In the genomic region with DNA sequence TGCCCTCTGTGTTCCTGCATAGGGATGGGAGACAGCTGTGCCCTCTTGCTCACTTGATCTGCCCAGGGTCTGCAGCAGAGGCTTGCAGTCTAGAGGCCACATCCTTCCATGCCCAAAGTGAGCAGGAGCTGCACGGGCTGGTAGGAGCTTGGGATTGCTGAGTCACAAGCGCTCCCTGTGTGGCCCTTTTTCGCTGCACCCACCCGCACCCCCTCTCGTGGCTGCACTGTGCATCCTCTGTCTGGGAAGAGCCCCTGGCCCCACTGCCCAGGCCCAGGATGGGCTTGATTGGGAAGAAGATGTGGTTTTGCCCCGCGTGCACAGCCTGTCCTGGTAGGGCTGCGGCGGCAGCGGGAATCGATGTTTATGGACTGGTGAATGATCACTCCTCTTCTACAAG, we compare ENCODE assay signal across 1 cellular context.
TF ChIP-seq lines count a peak whose summit lies in the region.

No MANE protein-coding gene starts in this region.

TF ChIP-seq in GM23338, 12 proteins besides CTCF, POLR2A, EP300 and RAD21 (continued from another document):
- TF ChIP-seq, protein P1, sequence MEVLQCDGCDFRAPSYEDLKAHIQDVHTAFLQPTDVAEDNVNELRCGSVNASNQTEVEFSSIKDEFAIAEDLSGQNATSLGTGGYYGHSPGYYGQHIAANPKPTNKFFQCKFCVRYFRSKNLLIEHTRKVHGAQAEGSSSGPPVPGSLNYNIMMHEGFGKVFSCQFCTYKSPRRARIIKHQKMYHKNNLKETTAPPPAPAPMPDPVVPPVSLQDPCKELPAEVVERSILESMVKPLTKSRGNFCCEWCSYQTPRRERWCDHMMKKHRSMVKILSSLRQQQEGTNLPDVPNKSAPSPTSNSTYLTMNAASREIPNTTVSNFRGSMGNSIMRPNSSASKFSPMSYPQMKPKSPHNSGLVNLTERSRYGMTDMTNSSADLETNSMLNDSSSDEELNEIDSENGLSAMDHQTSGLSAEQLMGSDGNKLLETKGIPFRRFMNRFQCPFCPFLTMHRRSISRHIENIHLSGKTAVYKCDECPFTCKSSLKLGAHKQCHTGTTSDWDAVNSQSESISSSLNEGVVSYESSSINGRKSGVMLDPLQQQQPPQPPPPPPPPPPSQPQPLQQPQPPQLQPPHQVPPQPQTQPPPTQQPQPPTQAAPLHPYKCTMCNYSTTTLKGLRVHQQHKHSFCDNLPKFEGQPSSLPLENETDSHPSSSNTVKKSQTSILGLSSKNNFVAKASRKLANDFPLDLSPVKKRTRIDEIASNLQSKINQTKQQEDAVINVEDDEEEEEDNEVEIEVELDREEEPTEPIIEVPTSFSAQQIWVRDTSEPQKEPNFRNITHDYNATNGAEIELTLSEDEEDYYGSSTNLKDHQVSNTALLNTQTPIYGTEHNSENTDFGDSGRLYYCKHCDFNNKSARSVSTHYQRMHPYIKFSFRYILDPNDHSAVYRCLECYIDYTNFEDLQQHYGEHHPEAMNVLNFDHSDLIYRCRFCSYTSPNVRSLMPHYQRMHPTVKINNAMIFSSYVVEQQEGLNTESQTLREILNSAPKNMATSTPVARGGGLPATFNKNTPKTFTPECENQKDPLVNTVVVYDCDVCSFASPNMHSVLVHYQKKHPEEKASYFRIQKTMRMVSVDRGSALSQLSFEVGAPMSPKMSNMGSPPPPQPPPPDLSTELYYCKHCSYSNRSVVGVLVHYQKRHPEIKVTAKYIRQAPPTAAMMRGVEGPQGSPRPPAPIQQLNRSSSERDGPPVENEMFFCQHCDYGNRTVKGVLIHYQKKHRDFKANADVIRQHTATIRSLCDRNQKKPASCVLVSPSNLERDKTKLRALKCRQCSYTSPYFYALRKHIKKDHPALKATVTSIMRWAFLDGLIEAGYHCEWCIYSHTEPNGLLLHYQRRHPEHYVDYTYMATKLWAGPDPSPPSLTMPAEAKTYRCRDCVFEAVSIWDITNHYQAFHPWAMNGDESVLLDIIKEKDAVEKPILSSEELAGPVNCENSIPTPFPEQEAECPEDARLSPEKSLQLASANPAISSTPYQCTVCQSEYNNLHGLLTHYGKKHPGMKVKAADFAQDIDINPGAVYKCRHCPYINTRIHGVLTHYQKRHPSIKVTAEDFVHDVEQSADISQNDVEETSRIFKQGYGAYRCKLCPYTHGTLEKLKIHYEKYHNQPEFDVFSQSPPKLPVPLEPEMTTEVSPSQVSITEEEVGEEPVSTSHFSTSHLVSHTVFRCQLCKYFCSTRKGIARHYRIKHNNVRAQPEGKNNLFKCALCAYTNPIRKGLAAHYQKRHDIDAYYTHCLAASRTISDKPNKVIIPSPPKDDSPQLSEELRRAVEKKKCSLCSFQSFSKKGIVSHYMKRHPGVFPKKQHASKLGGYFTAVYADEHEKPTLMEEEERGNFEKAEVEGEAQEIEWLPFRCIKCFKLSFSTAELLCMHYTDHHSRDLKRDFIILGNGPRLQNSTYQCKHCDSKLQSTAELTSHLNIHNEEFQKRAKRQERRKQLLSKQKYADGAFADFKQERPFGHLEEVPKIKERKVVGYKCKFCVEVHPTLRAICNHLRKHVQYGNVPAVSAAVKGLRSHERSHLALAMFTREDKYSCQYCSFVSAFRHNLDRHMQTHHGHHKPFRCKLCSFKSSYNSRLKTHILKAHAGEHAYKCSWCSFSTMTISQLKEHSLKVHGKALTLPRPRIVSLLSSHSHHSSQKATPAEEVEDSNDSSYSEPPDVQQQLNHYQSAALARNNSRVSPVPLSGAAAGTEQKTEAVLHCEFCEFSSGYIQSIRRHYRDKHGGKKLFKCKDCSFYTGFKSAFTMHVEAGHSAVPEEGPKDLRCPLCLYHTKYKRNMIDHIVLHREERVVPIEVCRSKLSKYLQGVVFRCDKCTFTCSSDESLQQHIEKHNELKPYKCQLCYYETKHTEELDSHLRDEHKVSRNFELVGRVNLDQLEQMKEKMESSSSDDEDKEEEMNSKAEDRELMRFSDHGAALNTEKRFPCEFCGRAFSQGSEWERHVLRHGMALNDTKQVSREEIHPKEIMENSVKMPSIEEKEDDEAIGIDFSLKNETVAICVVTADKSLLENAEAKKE (CRISPR knock-in tag; IDR thresholded peaks at IDR 0.05), result no peak
- TF ChIP-seq NANOG (IDR thresholded peaks at IDR 0.05; ENCODE audit: borderline replicate concordance) (no peak), STAT1 (IDR thresholded peaks at IDR 0.05; ENCODE audit: unreplicated experiment) (no peak), JUNB (IDR thresholded peaks at IDR 0.05; ENCODE audit: unreplicated experiment) (no peak), EZH2 (IDR thresholded peaks at IDR 0.05; ENCODE audit: low read depth, unreplicated experiment) (no peak), CREB1 (CRISPR knock-in tag; IDR thresholded peaks at IDR 0.05; ENCODE audit: low read depth) (no peak), ZNF331 (CRISPR knock-in tag; IDR thresholded peaks at IDR 0.05; ENCODE audit: low read depth) (no peak), POLR2AphosphoS5 (IDR thresholded peaks at IDR 0.05; ENCODE audit: low read depth) (no peak), EZH2phosphoT487 (IDR thresholded peaks at IDR 0.05; ENCODE audit: unreplicated experiment) (no peak), ZNF114 (CRISPR knock-in tag; IDR thresholded peaks at IDR 0.05) (no peak)
- TF ChIP-seq, protein P2, sequence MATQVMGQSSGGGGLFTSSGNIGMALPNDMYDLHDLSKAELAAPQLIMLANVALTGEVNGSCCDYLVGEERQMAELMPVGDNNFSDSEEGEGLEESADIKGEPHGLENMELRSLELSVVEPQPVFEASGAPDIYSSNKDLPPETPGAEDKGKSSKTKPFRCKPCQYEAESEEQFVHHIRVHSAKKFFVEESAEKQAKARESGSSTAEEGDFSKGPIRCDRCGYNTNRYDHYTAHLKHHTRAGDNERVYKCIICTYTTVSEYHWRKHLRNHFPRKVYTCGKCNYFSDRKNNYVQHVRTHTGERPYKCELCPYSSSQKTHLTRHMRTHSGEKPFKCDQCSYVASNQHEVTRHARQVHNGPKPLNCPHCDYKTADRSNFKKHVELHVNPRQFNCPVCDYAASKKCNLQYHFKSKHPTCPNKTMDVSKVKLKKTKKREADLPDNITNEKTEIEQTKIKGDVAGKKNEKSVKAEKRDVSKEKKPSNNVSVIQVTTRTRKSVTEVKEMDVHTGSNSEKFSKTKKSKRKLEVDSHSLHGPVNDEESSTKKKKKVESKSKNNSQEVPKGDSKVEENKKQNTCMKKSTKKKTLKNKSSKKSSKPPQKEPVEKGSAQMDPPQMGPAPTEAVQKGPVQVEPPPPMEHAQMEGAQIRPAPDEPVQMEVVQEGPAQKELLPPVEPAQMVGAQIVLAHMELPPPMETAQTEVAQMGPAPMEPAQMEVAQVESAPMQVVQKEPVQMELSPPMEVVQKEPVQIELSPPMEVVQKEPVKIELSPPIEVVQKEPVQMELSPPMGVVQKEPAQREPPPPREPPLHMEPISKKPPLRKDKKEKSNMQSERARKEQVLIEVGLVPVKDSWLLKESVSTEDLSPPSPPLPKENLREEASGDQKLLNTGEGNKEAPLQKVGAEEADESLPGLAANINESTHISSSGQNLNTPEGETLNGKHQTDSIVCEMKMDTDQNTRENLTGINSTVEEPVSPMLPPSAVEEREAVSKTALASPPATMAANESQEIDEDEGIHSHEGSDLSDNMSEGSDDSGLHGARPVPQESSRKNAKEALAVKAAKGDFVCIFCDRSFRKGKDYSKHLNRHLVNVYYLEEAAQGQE (IDR thresholded peaks at IDR 0.05; ENCODE audit: unreplicated experiment), result no peak
